In the genomic region with DNA sequence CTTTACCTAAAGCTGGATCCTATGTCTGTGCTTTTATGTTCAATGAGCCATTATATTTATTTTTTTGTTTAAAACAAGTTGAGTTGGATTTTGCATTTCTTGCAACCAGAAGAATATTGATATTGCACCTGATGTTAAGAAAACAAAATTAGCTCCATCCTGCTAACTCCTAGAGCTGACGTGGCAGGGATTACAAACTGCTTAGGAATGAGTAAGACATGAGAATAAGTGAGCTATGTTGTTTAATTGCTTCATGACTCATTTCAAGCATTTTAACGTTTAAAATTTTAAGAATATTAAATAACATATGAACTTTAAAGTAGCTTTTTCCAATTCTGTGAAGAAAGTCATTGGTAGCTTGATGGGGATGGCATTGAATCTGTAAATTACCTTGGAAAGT, we compare ENCODE assay signal across 18 cellular contexts.
DNase-seq lines count a peak whose midpoint lies in the region; ATAC-seq and TF ChIP-seq lines count a peak whose summit lies in the region.
"Had no signal": no experiment of that assay in that cellular context is flagged by ENCODE, and none has a peak within 500 bp of the region (broad histone marks: within the 10 kb centered on the region; RNA-seq: fewer than 3 reads in every experiment).

No MANE protein-coding gene starts in this region.

- no peaks in the 10 kb centered on the region for H3K9me3 ChIP-seq in SK-N-SH
- H3K9me3 ChIP-seq: pancreas had no signal

- peaks cover 6% of the 10 kb centered on the region for H3F3A ChIP-seq in SK-N-SH (replicated peaks; ENCODE audit: insufficient read depth)

- 31% methylated on average over 2 of the region's 2 CpGs for WGBS in SK-N-SH (ENCODE audit: low lambda C conversion rate)

- TF ChIP-seq RAD21 in SK-N-SH (IDR thresholded peaks at IDR 0.05; ENCODE audit: low read length), result no peak

- no peaks in the 10 kb centered on the region for H3K36me3 ChIP-seq in SK-N-SH (replicated peaks in 1 of 2; ENCODE audit: control insufficient read depth in 1 of 2, insufficient read depth in 2 of 2, low read length in 1 of 2)
- H3K36me3 ChIP-seq: pancreas had no signal

- H2AFZ ChIP-seq in SK-N-SH (ENCODE audit: low read depth), result no peak overlapping the region

- no peak overlapping the region for H3K4me3 ChIP-seq in SK-N-SH (ENCODE audit: low read depth in 2 of 2, low read length in 1 of 2)
- H3K4me3 ChIP-seq in foreskin fibroblast (ENCODE audit: low read depth in 1 of 2, low read length in 2 of 2), result no peak overlapping the region
- H3K4me3 ChIP-seq: pancreas had no signal

- H3K4me1 ChIP-seq in SK-N-SH (ENCODE audit: control insufficient read depth in 1 of 2, insufficient read depth in 2 of 2, low read depth in 1 of 2, low read length in 1 of 2), result no peaks in the 10 kb centered on the region
- H3K4me1 ChIP-seq: pancreas had no signal

- no peak overlapping the region for H3K27ac ChIP-seq in SK-N-SH (ENCODE audit: low read depth in 2 of 2, low read length in 1 of 2)
- H3K27ac ChIP-seq: 22Rv1, pancreas had no signal

- no peaks in the 10 kb centered on the region for H3K9me2 ChIP-seq in SK-N-SH

- no peaks in the 10 kb centered on the region for H3K27me3 ChIP-seq in SK-N-SH (ENCODE audit: insufficient read depth)
- H3K27me3 ChIP-seq: pancreas had no signal

- no peak for ATAC-seq in SK-N-SH treated with all-trans-retinoic acid at 6 μM for 48 hours
- no peak for ATAC-seq in HG03159 (IDR thresholded peaks at IDR 0.05; ENCODE audit: unreplicated experiment)
- ATAC-seq: left colon, pancreas had no signal

- H4K20me1 ChIP-seq in SK-N-SH (ENCODE audit: insufficient read depth), result no peaks in the 10 kb centered on the region

- CTCF ChIA-PET in SK-N-SH (lab: Yijun Ruan, JAX), result no interaction called here

- no peak for TF ChIP-seq EP300 in SK-N-SH (IDR thresholded peaks at IDR 0.05; ENCODE audit: borderline replicate concordance in 1 of 2, low read depth in 1 of 2, low read length in 1 of 2)

- no peaks in the 10 kb centered on the region for H3K79me2 ChIP-seq in SK-N-SH (ENCODE audit: insufficient read depth)

- H3K4me2 ChIP-seq in SK-N-SH, result no peak overlapping the region

- no peak overlapping the region for H3K9ac ChIP-seq in SK-N-SH

- DNase-seq in SK-N-SH (no peak), amniotic epithelial cell (ENCODE audit: low read depth) (peak; percentile 60), foreskin fibroblast (peak; percentile 80 to 88), NCI-H510A (lab: John Stamatoyannopoulos, UW) (no peak), T1000 (lab: John Stamatoyannopoulos, UW) (no peak), 8988T (no peak)
- DNase-seq: activated B cell treated with CpG ODN at 0.5 μM for 24 hours; activated naive CD4-positive, alpha-beta T cell treated with anti-CD3 and anti-CD28 coated beads, Interleukin-2, amount 10 ng/mL, durations not matched to agents 7 days and 5 days; central memory CD4-positive, alpha-beta T cell; Kasumi-1; left colon; NCI-H187 treated with DMSO at 0.1 percent for 48 hours; NCI-H524 treated with DMSO at 0.1 percent for 48 hours; pancreas; stimulated activated CD4-positive, alpha-beta T cell treated with anti-CD3 and anti-CD28 coated beads, Interleukin-12 subunit alpha, Interleukin-12 subunit beta, amount 100 ng/mL, for 4 hours had no signal

- no peak for TF ChIP-seq CTCF in SK-N-SH (IDR thresholded peaks at IDR 0.05)
- TF ChIP-seq CTCF in foreskin fibroblast (IDR thresholded peaks at IDR 0.05; ENCODE audit: low read depth, low read length), result no peak

- POLR2A ChIA-PET in SK-N-SH (lab: Yijun Ruan, JAX), result no interaction called here

TF ChIP-seq in SK-N-SH, 30 proteins besides CTCF, POLR2A, EP300 and RAD21:
- TF ChIP-seq FOSL2 (IDR thresholded peaks at IDR 0.05; ENCODE audit: borderline replicate concordance, low read depth) (0 out of 2 replicates have a peak, but pooled peaks have one; percentile 6), MEF2A (IDR thresholded peaks at IDR 0.05; ENCODE audit: borderline replicate concordance, low read depth) (no peak), JUND (IDR thresholded peaks at IDR 0.05) (no peak), NRF1 (IDR thresholded peaks at IDR 0.05; ENCODE audit: low read depth, low read length) (no peak), SMC3 (IDR thresholded peaks at IDR 0.05; ENCODE audit: low read depth, low read length) (no peak), GATA2 (CRISPR knock-in tag; IDR thresholded peaks at IDR 0.05) (no peak), YY1 (IDR thresholded peaks at IDR 0.05; ENCODE audit: low read depth) (no peak)
TF ChIP-seq in SK-N-SH: peak in this region for 1.

TF ChIP-seq in SK-N-SH treated with all-trans-retinoic acid at 6 μM for 48 hours, 23 proteins besides CTCF, POLR2A, EP300 and RAD21:
- TF ChIP-seq, protein P1, sequence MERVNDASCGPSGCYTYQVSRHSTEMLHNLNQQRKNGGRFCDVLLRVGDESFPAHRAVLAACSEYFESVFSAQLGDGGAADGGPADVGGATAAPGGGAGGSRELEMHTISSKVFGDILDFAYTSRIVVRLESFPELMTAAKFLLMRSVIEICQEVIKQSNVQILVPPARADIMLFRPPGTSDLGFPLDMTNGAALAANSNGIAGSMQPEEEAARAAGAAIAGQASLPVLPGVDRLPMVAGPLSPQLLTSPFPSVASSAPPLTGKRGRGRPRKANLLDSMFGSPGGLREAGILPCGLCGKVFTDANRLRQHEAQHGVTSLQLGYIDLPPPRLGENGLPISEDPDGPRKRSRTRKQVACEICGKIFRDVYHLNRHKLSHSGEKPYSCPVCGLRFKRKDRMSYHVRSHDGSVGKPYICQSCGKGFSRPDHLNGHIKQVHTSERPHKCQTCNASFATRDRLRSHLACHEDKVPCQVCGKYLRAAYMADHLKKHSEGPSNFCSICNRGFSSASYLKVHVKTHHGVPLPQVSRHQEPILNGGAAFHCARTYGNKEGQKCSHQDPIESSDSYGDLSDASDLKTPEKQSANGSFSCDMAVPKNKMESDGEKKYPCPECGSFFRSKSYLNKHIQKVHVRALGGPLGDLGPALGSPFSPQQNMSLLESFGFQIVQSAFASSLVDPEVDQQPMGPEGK (CRISPR knock-in tag; IDR thresholded peaks at IDR 0.05; ENCODE audit: borderline replicate concordance), result no peak
- TF ChIP-seq PPARA (CRISPR knock-in tag; IDR thresholded peaks at IDR 0.05; ENCODE audit: borderline replicate concordance) (no peak), ARNTL (CRISPR knock-in tag; IDR thresholded peaks at IDR 0.05; ENCODE audit: borderline replicate concordance, low read depth) (no peak), ZNF70 (CRISPR knock-in tag; IDR thresholded peaks at IDR 0.05) (no peak)
- TF ChIP-seq, protein P2, sequence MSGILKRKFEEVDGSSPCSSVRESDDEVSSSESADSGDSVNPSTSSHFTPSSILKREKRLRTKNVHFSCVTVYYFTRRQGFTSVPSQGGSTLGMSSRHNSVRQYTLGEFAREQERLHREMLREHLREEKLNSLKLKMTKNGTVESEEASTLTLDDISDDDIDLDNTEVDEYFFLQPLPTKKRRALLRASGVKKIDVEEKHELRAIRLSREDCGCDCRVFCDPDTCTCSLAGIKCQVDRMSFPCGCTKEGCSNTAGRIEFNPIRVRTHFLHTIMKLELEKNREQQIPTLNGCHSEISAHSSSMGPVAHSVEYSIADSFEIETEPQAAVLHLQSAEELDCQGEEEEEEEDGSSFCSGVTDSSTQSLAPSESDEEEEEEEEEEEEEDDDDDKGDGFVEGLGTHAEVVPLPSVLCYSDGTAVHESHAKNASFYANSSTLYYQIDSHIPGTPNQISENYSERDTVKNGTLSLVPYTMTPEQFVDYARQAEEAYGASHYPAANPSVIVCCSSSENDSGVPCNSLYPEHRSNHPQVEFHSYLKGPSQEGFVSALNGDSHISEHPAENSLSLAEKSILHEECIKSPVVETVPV (CRISPR knock-in tag; IDR thresholded peaks at IDR 0.05), result no peak

Comparison
In these comparisons a context has a peak if more than half of its experiments do, and no peak if none do; other contexts are left out.
1. DNase-seq: peak in amniotic epithelial cell (single experiment) and foreskin fibroblast (2 of 2); none in SK-N-SH (single experiment), NCI-H510A (single experiment), T1000 (single experiment) and 8988T (single experiment).